Comparison of ENCODE assay signal across 12 cellular contexts in the genomic region with DNA sequence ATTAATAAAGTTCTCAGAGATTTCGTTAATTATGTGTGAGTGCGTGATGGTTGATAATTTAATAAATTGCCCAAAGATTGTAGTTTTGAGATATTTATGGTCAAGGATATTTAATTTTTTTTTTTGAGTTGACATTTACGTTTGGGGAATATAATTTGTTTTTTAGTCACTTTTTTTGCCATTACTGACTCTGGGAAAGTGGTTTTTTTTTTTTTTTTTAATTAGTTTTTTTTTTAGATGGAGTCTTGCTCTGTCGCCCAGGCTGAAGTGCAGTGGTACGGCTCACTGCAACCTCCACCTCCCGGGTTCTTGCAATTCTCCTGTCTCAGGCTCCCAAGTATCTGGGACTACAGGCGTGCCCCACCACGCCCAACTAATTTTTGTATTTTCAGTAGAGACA. TPM values are rescaled to one million over a fixed set of nuclear protein-coding genes. Genes with fewer than 3 reads are reported as not detected.
DNase-seq lines count a peak whose midpoint lies in the region; ATAC-seq and TF ChIP-seq lines count a peak whose summit lies in the region.
"Had no signal": no experiment of that assay in that cellular context is flagged by ENCODE, and none has a peak within 500 bp of the region (broad histone marks: within the 10 kb centered on the region; RNA-seq: fewer than 3 reads in every experiment).

No MANE protein-coding gene starts in this region.

- peaks cover 16% of the 10 kb centered on the region for H3K4me1 Mint-ChIP-seq in memory B cell

- peaks cover 3% of the 10 kb centered on the region for H3K27me3 Mint-ChIP-seq in memory B cell

- H3K4me1 ChIP-seq in HUES48 (ENCODE audit: control insufficient read depth, insufficient read depth, low read length) (no peaks in the 10 kb centered on the region; the same call in 1 of the 2 replicates), body of pancreas (peaks cover 16% of the 10 kb centered on the region)

- H3K27me3 ChIP-seq in HUES48 (ENCODE audit: control insufficient read depth, insufficient read depth, low read length) (no peaks in the 10 kb centered on the region), body of pancreas (no peaks in the 10 kb centered on the region)

- intact Hi-C loops in body of pancreas (cut with DNase I), result no loop called here

- ATAC-seq in memory B cell (ENCODE audit: low read depth) (no peak), body of pancreas (no peak), HG02759 (IDR thresholded peaks at IDR 0.05; ENCODE audit: unreplicated experiment) (no peak)
- ATAC-seq: mucosa of descending colon had no signal

- in situ Hi-C loops in astrocyte of the cerebellum (cut with HindIII; ENCODE audit: low sequenced_read_pairs), result no loop called here

- no peaks in the 10 kb centered on the region for H3K9me3 Mint-ChIP-seq in memory B cell

- H3K9me3 ChIP-seq in HUES48 (ENCODE audit: control insufficient read depth, insufficient read depth, low read length) (no peaks in the 10 kb centered on the region), body of pancreas (no peaks in the 10 kb centered on the region)
- H3K9me3 ChIP-seq: mucosa of descending colon had no signal

- no peak overlapping the region for H3K9ac ChIP-seq in HUES48 (ENCODE audit: low read depth, low read length)

- 86% methylated on average over 8 of the region's 8 CpGs for WGBS in body of pancreas, 2 donors

- peak overlapping the region; percentile 97 for H3K4me3 Mint-ChIP-seq in memory B cell

- TF ChIP-seq CTCF in AG10803 (conservative IDR thresholded peaks at IDR 0.05; ENCODE audit: low read length) (no peak), astrocyte of the cerebellum (IDR thresholded peaks at IDR 0.05; ENCODE audit: low read depth, low read length, missing control alignments) (no peak), body of pancreas (IDR thresholded peaks at IDR 0.05) (no peak)

- H3K4me3 ChIP-seq in AG10803 (ENCODE audit: low read length) (peak overlapping the region; percentile 94; the same call in 1 of the 2 replicates), HUES48 (ENCODE audit: low read depth, low read length) (peak overlapping the region; percentile 99), astrocyte of the cerebellum (ENCODE audit: low read depth, low read length) (peak overlapping the region; percentile 98), body of pancreas (no peak overlapping the region)
- H3K4me3 ChIP-seq: mucosa of descending colon had no signal

- H3K27ac Mint-ChIP-seq in memory B cell, result peak overlapping the region; percentile 97

- H3K36me3 ChIP-seq in HUES48 (ENCODE audit: control insufficient read depth, insufficient read depth, low read length), result peaks cover 38% of the 10 kb centered on the region
- peaks cover 2 to 6% of the 10 kb centered on the region in 2 donors for H3K36me3 ChIP-seq in body of pancreas (replicated peaks in 1 of 2; ENCODE audit: insufficient read depth in 1 of 2, low read depth in 2 of 2)

- TF ChIP-seq POLR2A in body of pancreas (IDR thresholded peaks at IDR 0.05), result no peak

- H3K27ac ChIP-seq in HUES48 (ENCODE audit: low read depth, low read length) (no peak overlapping the region), body of pancreas (no peak overlapping the region)

- peaks cover 5% of the 10 kb centered on the region for H3K36me3 Mint-ChIP-seq in memory B cell

- DNase-seq in AG10803 (ENCODE audit: low read depth) (no peak), astrocyte of the cerebellum (ENCODE audit: low read depth) (no peak), memory B cell (ENCODE audit: low spot score in 2 of 2) (no peak), amniotic stem cell (lab: John Stamatoyannopoulos, UW) (no peak), body of pancreas (no peak)
- no peak for DNase-seq in stimulated activated CD4-positive, alpha-beta T cell treated with anti-CD3 and anti-CD28 coated beads, Interleukin-4, amount 100 ng/mL, for 1 hour
- DNase-seq: caudate nucleus, GDM1, H7, mucosa of descending colon had no signal

RNA-seq across cellular contexts. Expression of gene BDP1, which starts 1.7 kb away (rescaled TPM):
- total RNA-seq in body of pancreas, result 10 to 100 TPM; 21.0 to 27.4 TPM

Comparison
In these comparisons a context has a peak if more than half of its experiments do, and no peak if none do; other contexts are left out.
1. H3K4me3 ChIP-seq: peak in AG10803 (single experiment), HUES48 (single experiment) and astrocyte of the cerebellum (single experiment); none in body of pancreas (0 of 2).